ENCODE assay signal across 14 cellular contexts in genomic region chr2:10584242-10584753, GRCh38.
DNase-seq lines count a peak whose midpoint lies in the region; ATAC-seq and TF ChIP-seq lines count a peak whose summit lies in the region.
"Had no signal": no experiment of that assay in that cellular context is flagged by ENCODE, and none has a peak within 500 bp of the region (broad histone marks: within the 10 kb centered on the region; RNA-seq: fewer than 3 reads in every experiment).

No MANE protein-coding gene starts in this region.

- 89 to 95% methylated on average over 4 to 7 of the region's 7 CpGs for WGBS in endodermal cell (ENCODE audit: insufficient coverage in 1 of 2, insufficient read length in 1 of 2), 2 experiments

- intact Hi-C loops in mucosa of descending colon (cut with DNase I, micrococcal nuclease) = no loop called here

- DNase-seq in AG08396 (ENCODE audit: low spot score) (peak; percentile 24), HK-2 (ENCODE audit: unreplicated experiment) (peak; percentile 25), endodermal cell (no peak), mucosa of descending colon (no peak), NCI-H1417 (lab: John Stamatoyannopoulos, UW) (no peak), SK-N-DZ (ENCODE audit: low spot score) (no peak)
- no peak for DNase-seq in activated T-cell treated with anti-CD3 and anti-CD28 coated beads, Interleukin-2, amount 50 U/mL, for 48 hours
- DNase-seq: activated CD4-positive, alpha-beta T cell treated with anti-CD3 and anti-CD28 coated beads, Interleukin-2, amount 10 ng/mL, durations not matched to agents 24 days and 14 days; activated T-cell treated with anti-CD3 and anti-CD28 coated beads, Interleukin-2, amount 50 U/mL, for 4 hours; adrenal gland; C1 segment of cervical spinal cord; NCI-H1048; tibial artery had no signal

- no peak for TF ChIP-seq CTCF in endodermal cell (conservative IDR thresholded peaks at IDR 0.05)
- TF ChIP-seq CTCF in mucosa of descending colon (IDR thresholded peaks at IDR 0.05) = no peak

- H3K36me3 ChIP-seq in endodermal cell (ENCODE audit: control insufficient read depth, insufficient read depth, low read length) (peaks cover 47% of the 10 kb centered on the region), mucosa of descending colon (ENCODE audit: low read depth) (no peaks in the 10 kb centered on the region)

- H3K4me3 ChIP-seq in endodermal cell (ENCODE audit: low read length) (no peak overlapping the region), mucosa of descending colon (no peak overlapping the region)
- H3K4me3 ChIP-seq: adrenal gland, tibial artery had no signal

- H3K36me3 Mint-ChIP-seq in endodermal cell (ENCODE audit: low read depth) = peaks cover 25% of the 10 kb centered on the region

- H3K4me1 Mint-ChIP-seq in endodermal cell = peaks cover 32% of the 10 kb centered on the region

- H3K27ac ChIP-seq in endodermal cell (ENCODE audit: low read depth, low read length) = no peak overlapping the region
- H3K27ac ChIP-seq: adrenal gland, tibial artery had no signal

- H3K27ac Mint-ChIP-seq in endodermal cell = peak overlapping the region; percentile 25
- H3K27ac Mint-ChIP-seq: activated CD4-positive, alpha-beta T cell treated with anti-CD3 and anti-CD28 coated beads, Interleukin-2, amount 10 ng/mL, durations not matched to agents 24 days and 14 days had no signal

- no peak overlapping the region for H3K4me3 Mint-ChIP-seq in endodermal cell
- H3K4me3 Mint-ChIP-seq: activated CD4-positive, alpha-beta T cell treated with anti-CD3 and anti-CD28 coated beads, Interleukin-2, amount 10 ng/mL, durations not matched to agents 24 days and 14 days; activated T-cell treated with anti-CD3 and anti-CD28 coated beads, Interleukin-2, amount 50 U/mL, for 4 hours had no signal

- H3K9me3 ChIP-seq in endodermal cell (ENCODE audit: control insufficient read depth, low read length) = no peaks in the 10 kb centered on the region
- H3K9me3 ChIP-seq in mucosa of descending colon = no peaks in the 10 kb centered on the region
- H3K9me3 ChIP-seq: adrenal gland, tibial artery had no signal

- H3K9me3 Mint-ChIP-seq in endodermal cell = no peaks in the 10 kb centered on the region
- H3K9me3 Mint-ChIP-seq: activated CD4-positive, alpha-beta T cell treated with anti-CD3 and anti-CD28 coated beads, Interleukin-2, amount 10 ng/mL, durations not matched to agents 24 days and 14 days; activated T-cell treated with anti-CD3 and anti-CD28 coated beads, Interleukin-2, amount 50 U/mL, for 4 hours had no signal

- no peak overlapping the region for H3K9ac ChIP-seq in endodermal cell (ENCODE audit: extremely low read depth, low read length, poor library complexity, severe bottlenecking)

- ATAC-seq in mucosa of descending colon (peak; percentile 74), HG03108 (IDR thresholded peaks at IDR 0.05; ENCODE audit: unreplicated experiment) (no peak)
- ATAC-seq: activated T-cell treated with anti-CD3 and anti-CD28 coated beads, Interleukin-2, amount 50 U/mL, for 4 hours had no signal

- H3K27me3 Mint-ChIP-seq in endodermal cell (ENCODE audit: insufficient read depth) = no peaks in the 10 kb centered on the region
- H3K27me3 Mint-ChIP-seq: activated CD4-positive, alpha-beta T cell treated with anti-CD3 and anti-CD28 coated beads, Interleukin-2, amount 10 ng/mL, durations not matched to agents 24 days and 14 days had no signal

- no peaks in the 10 kb centered on the region for H3K27me3 ChIP-seq in endodermal cell (ENCODE audit: control insufficient read depth, insufficient read depth, low read length, poor library complexity, severe bottlenecking)
- H3K27me3 ChIP-seq: adrenal gland, tibial artery had no signal

- H3K4me1 ChIP-seq in endodermal cell (ENCODE audit: control insufficient read depth, insufficient read depth, low read length) (no peaks in the 10 kb centered on the region), mucosa of descending colon (ENCODE audit: low read depth) (peaks cover 10% of the 10 kb centered on the region)
- H3K4me1 ChIP-seq: adrenal gland, tibial artery had no signal

Comparison
In these comparisons a context has a peak if more than half of its experiments do, and no peak if none do; other contexts are left out.
1. DNase-seq: peak in AG08396 (single experiment) and HK-2 (single experiment); none in endodermal cell (single experiment), mucosa of descending colon (0 of 3), NCI-H1417 (0 of 3), SK-N-DZ (single experiment) and activated T-cell treated with anti-CD3 and anti-CD28 coated beads, Interleukin-2, amount 50 U/mL, for 48 hours (0 of 2).